In the genomic region with DNA sequence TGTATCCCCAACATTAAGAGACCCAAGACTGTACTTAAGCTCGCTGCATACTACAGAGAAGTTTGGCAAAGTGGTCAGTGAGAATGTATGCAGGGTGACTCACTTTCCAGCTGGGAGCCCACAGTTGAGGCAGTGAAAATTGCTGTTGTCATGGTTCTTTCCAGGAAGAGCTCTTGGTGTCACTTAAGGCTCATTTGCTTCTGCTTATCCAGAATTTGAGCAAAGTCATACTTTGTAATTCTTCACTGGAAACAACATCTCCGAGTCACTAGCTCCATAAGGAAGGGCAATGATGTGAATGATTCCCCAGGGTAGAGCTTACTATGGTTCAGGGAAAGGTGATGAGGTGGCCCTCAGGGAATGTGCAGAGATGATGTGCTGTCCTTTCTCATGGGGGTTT, we compare ENCODE assay signal across 13 cellular contexts.
DNase-seq lines count a peak whose midpoint lies in the region; TF ChIP-seq lines count a peak whose summit lies in the region.
"Had no signal": no experiment of that assay in that cellular context is flagged by ENCODE, and none has a peak within 500 bp of the region (broad histone marks: within the 10 kb centered on the region; RNA-seq: fewer than 3 reads in every experiment).

No MANE protein-coding gene starts in this region.

- H3K4me3 Mint-ChIP-seq in HFFc6: peak overlapping the region; percentile 59
- H3K4me3 Mint-ChIP-seq: activated naive CD4-positive, alpha-beta T cell treated with anti-CD3 and anti-CD28 coated beads, Interleukin-2, amount 10 ng/mL, durations not matched to agents 7 days and 5 days; B cell had no signal

- no peak overlapping the region for H3K4me3 ChIP-seq in fibroblast of pulmonary artery (replicated peaks; ENCODE audit: low read depth, low read length)
- no peak overlapping the region for H3K4me3 ChIP-seq in HAP-1
- H3K4me3 ChIP-seq: suprapubic skin had no signal

- peak overlapping the region; percentile 91 for H3K27ac Mint-ChIP-seq in HFFc6
- H3K27ac Mint-ChIP-seq: activated naive CD4-positive, alpha-beta T cell treated with anti-CD3 and anti-CD28 coated beads, Interleukin-2, amount 10 ng/mL, durations not matched to agents 7 days and 5 days; B cell had no signal

- no peaks in the 10 kb centered on the region for H3K4me1 ChIP-seq in HAP-1
- H3K4me1 ChIP-seq: suprapubic skin had no signal

- no peaks in the 10 kb centered on the region for H3K36me3 Mint-ChIP-seq in HFFc6 (ENCODE audit: low read depth)
- H3K36me3 Mint-ChIP-seq: activated naive CD4-positive, alpha-beta T cell treated with anti-CD3 and anti-CD28 coated beads, Interleukin-2, amount 10 ng/mL, durations not matched to agents 7 days and 5 days had no signal

- H3K9me3 Mint-ChIP-seq in HFFc6: no peaks in the 10 kb centered on the region
- H3K9me3 Mint-ChIP-seq: activated naive CD4-positive, alpha-beta T cell treated with anti-CD3 and anti-CD28 coated beads, Interleukin-2, amount 10 ng/mL, durations not matched to agents 7 days and 5 days had no signal

- DNase-seq in 8988T: peak; percentile 27
- DNase-seq in HFFc6: peak; percentile 89
- DNase-seq in T1000 (lab: John Stamatoyannopoulos, UW): peak; percentile 47
- peak; percentile 53 for DNase-seq in fibroblast of pulmonary artery (ENCODE audit: low read depth)
- no peak for DNase-seq in HAP-1 (ENCODE audit: low spot score in 2 of 2)
- no peak for DNase-seq in SHP77 treated with DMSO at 0.1 percent for 48 hours (lab: John Stamatoyannopoulos, UW)
- DNase-seq in activated CD4-positive, alpha-beta T cell treated with anti-CD3 and anti-CD28 coated beads for 48 hours: no peak
- DNase-seq in NCI-H187 treated with DMSO at 0.1 percent for 48 hours (lab: John Stamatoyannopoulos, UW): no peak
- DNase-seq: activated CD4-positive, alpha-beta T cell treated with anti-CD3 and anti-CD28 coated beads, Interleukin-2, amount 50 U/mL, for 1 hour; activated naive CD4-positive, alpha-beta T cell treated with anti-CD3 and anti-CD28 coated beads, Interleukin-2, amount 10 ng/mL, durations not matched to agents 7 days and 5 days; NCI-H2029 had no signal

- no peaks in the 10 kb centered on the region for H3K9me3 ChIP-seq in HAP-1
- H3K9me3 ChIP-seq: suprapubic skin had no signal

- peaks cover 34% of the 10 kb centered on the region for H3K4me1 Mint-ChIP-seq in HFFc6 (ENCODE audit: low read depth)
- H3K4me1 Mint-ChIP-seq: activated naive CD4-positive, alpha-beta T cell treated with anti-CD3 and anti-CD28 coated beads, Interleukin-2, amount 10 ng/mL, durations not matched to agents 7 days and 5 days; B cell had no signal

- in situ Hi-C loops in HAP-1 (cut with MboI; ENCODE audit: low sequenced_read_pairs): no loop called here

- H3K27me3 ChIP-seq in HAP-1 (ENCODE audit: low read depth): peaks cover 2% of the 10 kb centered on the region; the same call in 1 of the 2 replicates
- H3K27me3 ChIP-seq: suprapubic skin had no signal

- TF ChIP-seq CTCF in HFFc6 (IDR thresholded peaks at IDR 0.05) (no peak), fibroblast of pulmonary artery (IDR thresholded peaks at IDR 0.05; ENCODE audit: low read length, missing control alignments) (no peak)

- H3K36me3 ChIP-seq in HAP-1 (replicated peaks): no peaks in the 10 kb centered on the region
- H3K36me3 ChIP-seq: suprapubic skin had no signal

- H3K27me3 Mint-ChIP-seq in HFFc6 (ENCODE audit: insufficient read depth): peaks cover 2% of the 10 kb centered on the region

Comparison
In these comparisons a context has a peak if more than half of its experiments do, and no peak if none do; other contexts are left out.
1. DNase-seq: peak in 8988T (single experiment), HFFc6 (single experiment), T1000 (single experiment) and fibroblast of pulmonary artery (single experiment); none in HAP-1 (0 of 2), SHP77 treated with DMSO at 0.1 percent for 48 hours (single experiment), activated CD4-positive, alpha-beta T cell treated with anti-CD3 and anti-CD28 coated beads for 48 hours (single experiment) and NCI-H187 treated with DMSO at 0.1 percent for 48 hours (single experiment).